Comparison of ENCODE assay signal across 18 cellular contexts in the genomic region with DNA sequence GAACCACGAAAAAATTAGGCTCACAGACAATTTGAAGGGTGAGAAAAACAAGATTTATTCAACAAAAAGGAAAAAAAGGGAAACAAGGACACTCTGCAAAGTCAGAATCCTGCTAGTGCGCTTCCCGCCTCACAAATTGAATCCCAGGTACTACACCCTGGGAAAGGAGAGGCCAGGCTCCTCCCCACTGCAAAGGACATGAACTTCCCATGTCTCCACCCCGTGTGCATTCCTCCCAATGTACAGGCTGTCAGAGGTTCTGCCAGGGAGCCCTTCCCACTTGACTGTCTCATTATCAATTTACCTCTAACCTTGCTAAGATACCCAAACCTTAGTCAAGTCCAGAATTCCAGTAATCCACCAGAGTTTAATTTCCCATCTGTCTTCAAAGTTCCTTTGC.
DNase-seq lines count a peak whose midpoint lies in the region; ATAC-seq and TF ChIP-seq lines count a peak whose summit lies in the region.
"Had no signal": no experiment of that assay in that cellular context is flagged by ENCODE, and none has a peak within 500 bp of the region (broad histone marks: within the 10 kb centered on the region; RNA-seq: fewer than 3 reads in every experiment).

No MANE protein-coding gene starts in this region.

- peaks cover 0 to 6% of the 10 kb centered on the region in 2 donors for H3K36me3 Mint-ChIP-seq in activated T-cell treated with anti-CD3 and anti-CD28 coated beads, Interleukin-2, amount 50 U/mL, for 72 hours (ENCODE audit: insufficient read depth in 2 of 2)
- H3K36me3 Mint-ChIP-seq in activated T-cell treated with anti-CD3 and anti-CD28 coated beads, Interleukin-2, amount 50 U/mL, for 4 hours (ENCODE audit: insufficient read depth): peaks cover 2% of the 10 kb centered on the region
- H3K36me3 Mint-ChIP-seq in activated CD4-positive, alpha-beta memory T cell treated with anti-CD3 and anti-CD28 coated beads, Interleukin-2, amount 10 ng/mL, durations not matched to agents 7 days and 5 days (ENCODE audit: low read depth): peaks cover 11% of the 10 kb centered on the region

- H3K36me3 ChIP-seq in HCT116 (ENCODE audit: control insufficient read depth in 1 of 2, insufficient read depth in 2 of 2, low read length in 2 of 2) (no peaks in the 10 kb centered on the region), mucosa of descending colon (ENCODE audit: low read depth) (no peaks in the 10 kb centered on the region)
- H3K36me3 ChIP-seq: BLaER1 treated with 17β-estradiol and CSF1 and Interleukin-3, amounts not matched to agents 10 nM and 100 nM had no signal

- no peak overlapping the region for H3K9ac ChIP-seq in HCT116 (ENCODE audit: low read length)
- H3K9ac ChIP-seq: BLaER1 treated with 17β-estradiol and CSF1 and Interleukin-3, amounts not matched to agents 10 nM and 100 nM had no signal

- H3K4me1 Mint-ChIP-seq in activated T-cell treated with anti-CD3 and anti-CD28 coated beads, Interleukin-2, amount 50 U/mL, for 72 hours (ENCODE audit: low read depth): peaks cover 52% of the 10 kb centered on the region
- H3K4me1 Mint-ChIP-seq in activated T-cell treated with anti-CD3 and anti-CD28 coated beads, Interleukin-2, amount 50 U/mL, for 4 hours (ENCODE audit: low read depth): peaks cover 34% of the 10 kb centered on the region
- H3K4me1 Mint-ChIP-seq in activated CD4-positive, alpha-beta memory T cell treated with anti-CD3 and anti-CD28 coated beads, Interleukin-2, amount 10 ng/mL, durations not matched to agents 7 days and 5 days: peaks cover 41% of the 10 kb centered on the region

- WGBS in lower leg skin, 2 donors: 69 to 75% methylated on average over 4 of the region's 4 CpGs

- peak overlapping the region; percentile 22 for H3K27ac Mint-ChIP-seq in activated T-cell treated with anti-CD3 and anti-CD28 coated beads, Interleukin-2, amount 50 U/mL, for 72 hours
- peak overlapping the region; percentile 87 for H3K27ac Mint-ChIP-seq in activated CD4-positive, alpha-beta memory T cell treated with anti-CD3 and anti-CD28 coated beads, Interleukin-2, amount 10 ng/mL, durations not matched to agents 7 days and 5 days
- H3K27ac Mint-ChIP-seq: HFFc6 had no signal

- H3K4me3 Mint-ChIP-seq in activated T-cell treated with anti-CD3 and anti-CD28 coated beads, Interleukin-2, amount 50 U/mL, for 72 hours: peak overlapping the region in 1 of 2 donors; percentile 27
- H3K4me3 Mint-ChIP-seq in activated T-cell treated with anti-CD3 and anti-CD28 coated beads, Interleukin-2, amount 50 U/mL, for 4 hours: no peak overlapping the region
- H3K4me3 Mint-ChIP-seq in activated CD4-positive, alpha-beta memory T cell treated with anti-CD3 and anti-CD28 coated beads, Interleukin-2, amount 10 ng/mL, durations not matched to agents 7 days and 5 days: no peak overlapping the region
- H3K4me3 Mint-ChIP-seq: HFFc6 had no signal

- H2AFZ ChIP-seq in HCT116 (ENCODE audit: low read depth, low read length, poor library complexity, severe bottlenecking): no peak overlapping the region

- no peak for DNase-seq in activated T-cell treated with anti-CD3 and anti-CD28 coated beads, Interleukin-2, amount 50 U/mL, for 72 hours
- no peak for DNase-seq in activated T-cell treated with anti-CD3 and anti-CD28 coated beads, Interleukin-2, amount 50 U/mL, for 4 hours
- DNase-seq in HCT116 (ENCODE audit: low read depth, low spot score): no peak
- no peak for DNase-seq in activated CD4-positive, alpha-beta memory T cell treated with anti-CD3 and anti-CD28 coated beads, Interleukin-2, amount 10 ng/mL, durations not matched to agents 7 days and 5 days
- peak in 1 of 3 donors; percentile 21 for DNase-seq in mucosa of descending colon
- no peak for DNase-seq in NCI-H2107 (lab: John Stamatoyannopoulos, UW)
- DNase-seq in lower leg skin (ENCODE audit: low spot score in 2 of 2): no peak
- DNase-seq: Caco-2, EL, HFFc6, MM.1S, NCI-H1092 treated with DMSO at 0.1 percent for 48 hours, NCI-H2081 treated with DMSO at 0.1 percent for 48 hours, NCI-H524 treated with DMSO at 0.1 percent for 48 hours had no signal

- RAD21 ChIA-PET in HCT116 (lab: Charles Lee; ENCODE audit: low non-redundant PET in 1 of 2, low total read pairs in 2 of 2, uncharacterized antibody in 2 of 2, unreplicated experiment in 2 of 2): no interaction called here

- CTCF ChIA-PET in HCT116 (lab: Charles Lee): no interaction called here
- CTCF ChIA-PET in activated CD4-positive, alpha-beta memory T cell treated with anti-CD3 and anti-CD28 coated beads, Interleukin-2, amount 10 ng/mL, durations not matched to agents 7 days and 5 days (lab: Charles Lee): no interaction called here

- no peak for ATAC-seq in activated T-cell treated with anti-CD3 and anti-CD28 coated beads, Interleukin-2, amount 50 U/mL, for 72 hours (replicated peaks in 1 of 2)
- no peak for ATAC-seq in activated T-cell treated with anti-CD3 and anti-CD28 coated beads, Interleukin-2, amount 50 U/mL, for 4 hours
- ATAC-seq in HCT116: peak; percentile 87
- peak; percentile 76 for ATAC-seq in mucosa of descending colon
- ATAC-seq in HG03457 (IDR thresholded peaks at IDR 0.05; ENCODE audit: unreplicated experiment): no peak
- ATAC-seq: A549, Panc1 had no signal

- no peak for TF ChIP-seq RAD21 in HCT116 (IDR thresholded peaks at IDR 0.05; ENCODE audit: low read depth)

- H3K9me2 ChIP-seq in HCT116 (ENCODE audit: insufficient read depth): no peaks in the 10 kb centered on the region; the same call in 1 of the 2 replicates

- no peak overlapping the region for H3K27ac ChIP-seq in HCT116 (ENCODE audit: low read depth, low read length)
- H3K27ac ChIP-seq: A549; BLaER1 treated with 17β-estradiol and CSF1 and Interleukin-3, amounts not matched to agents 10 nM and 100 nM had no signal

- no peaks in the 10 kb centered on the region for H4K20me1 ChIP-seq in HCT116 (ENCODE audit: insufficient read depth)
- H4K20me1 ChIP-seq: BLaER1 treated with 17β-estradiol and CSF1 and Interleukin-3, amounts not matched to agents 10 nM and 100 nM had no signal

- H3K9me3 ChIP-seq in HCT116 (ENCODE audit: control insufficient read depth in 1 of 2, insufficient read depth in 1 of 2, low read depth in 1 of 2, low read length in 2 of 2): no peaks in the 10 kb centered on the region
- H3K9me3 ChIP-seq in mucosa of descending colon: no peaks in the 10 kb centered on the region
- H3K9me3 ChIP-seq: A549; BLaER1 treated with 17β-estradiol and CSF1 and Interleukin-3, amounts not matched to agents 10 nM and 100 nM had no signal

- H3K79me2 ChIP-seq in HCT116 (ENCODE audit: insufficient read depth, low read length): no peaks in the 10 kb centered on the region

- H3K27me3 ChIP-seq in HCT116 (ENCODE audit: insufficient read depth, low read length): no peaks in the 10 kb centered on the region
- H3K27me3 ChIP-seq: BLaER1 treated with 17β-estradiol and CSF1 and Interleukin-3, amounts not matched to agents 10 nM and 100 nM had no signal

- TF ChIP-seq CTCF in HCT116 (IDR thresholded peaks at IDR 0.05 in 2 of 3, conservative IDR thresholded peaks at IDR 0.05 in 1 of 3; ENCODE audit: borderline replicate concordance in 1 of 3, insufficient read depth in 1 of 3, low read depth in 2 of 3, low read length in 2 of 3) (no peak), mucosa of descending colon (IDR thresholded peaks at IDR 0.05) (no peak), lower leg skin (IDR thresholded peaks at IDR 0.05) (no peak)

- H3K4me3 ChIP-seq in HCT116 (replicated peaks in 1 of 2; ENCODE audit: low read depth in 1 of 2, low read length in 2 of 2) (peak overlapping the region in 1 of 2 experiments; percentile 5; a peak in 1 of 4 replicates), mucosa of descending colon (no peak overlapping the region), lower leg skin (ENCODE audit: low read depth, poor library complexity, severe bottlenecking) (no peak overlapping the region)
- H3K4me3 ChIP-seq: A549; BLaER1 treated with 17β-estradiol and CSF1 and Interleukin-3, amounts not matched to agents 10 nM and 100 nM had no signal

- H3K4me1 ChIP-seq in HCT116 (ENCODE audit: control insufficient read depth in 1 of 2, insufficient read depth in 2 of 2, low read length in 2 of 2) (peaks cover 42 to 47% of the 10 kb centered on the region in 2 experiments), mucosa of descending colon (ENCODE audit: low read depth) (no peaks in the 10 kb centered on the region)
- H3K4me1 ChIP-seq: BLaER1 treated with 17β-estradiol and CSF1 and Interleukin-3, amounts not matched to agents 10 nM and 100 nM had no signal

- H3K4me2 ChIP-seq in HCT116 (ENCODE audit: low read length): peak overlapping the region; percentile 58
- H3K4me2 ChIP-seq: A549; BLaER1 treated with 17β-estradiol and CSF1 and Interleukin-3, amounts not matched to agents 10 nM and 100 nM had no signal

- intact Hi-C loops in HCT116 (cut with micrococcal nuclease) (no loop called here), mucosa of descending colon (cut with DNase I, micrococcal nuclease) (no loop called here), lower leg skin (cut with DNase I; ENCODE audit: low total_unique reads) (no loop called here)

- no TSS peak for BruUV-seq in HCT116 (replicated peaks; lab: Mats Ljungman, UMichigan)

- no peak for TF ChIP-seq POLR2A in HCT116 (IDR thresholded peaks at IDR 0.05; ENCODE audit: borderline replicate concordance, extremely low read depth, insufficient read depth, insufficient read length)
- TF ChIP-seq POLR2A in lower leg skin (IDR thresholded peaks at IDR 0.05): no peak

- POLR2A ChIA-PET in HCT116 (lab: Charles Lee): no interaction called here
- POLR2A ChIA-PET in activated CD4-positive, alpha-beta memory T cell treated with anti-CD3 and anti-CD28 coated beads, Interleukin-2, amount 10 ng/mL, durations not matched to agents 7 days and 5 days (lab: Charles Lee): interaction anchor here (1.6 kb wide), 1 partner anchor 10 kb away, joined by 3 read pairs; no protein-coding TSS in a partner anchor

- H3K9me3 Mint-ChIP-seq in activated T-cell treated with anti-CD3 and anti-CD28 coated beads, Interleukin-2, amount 50 U/mL, for 72 hours: peaks cover 0 to 3% of the 10 kb centered on the region in 2 donors
- peaks cover 8% of the 10 kb centered on the region for H3K9me3 Mint-ChIP-seq in activated T-cell treated with anti-CD3 and anti-CD28 coated beads, Interleukin-2, amount 50 U/mL, for 4 hours
- peaks cover 8% of the 10 kb centered on the region for H3K9me3 Mint-ChIP-seq in activated CD4-positive, alpha-beta memory T cell treated with anti-CD3 and anti-CD28 coated beads, Interleukin-2, amount 10 ng/mL, durations not matched to agents 7 days and 5 days
- H3K9me3 Mint-ChIP-seq: HFFc6 had no signal

- H3K27me3 Mint-ChIP-seq in activated T-cell treated with anti-CD3 and anti-CD28 coated beads, Interleukin-2, amount 50 U/mL, for 72 hours (ENCODE audit: low read depth): no peaks in the 10 kb centered on the region
- peaks cover 2% of the 10 kb centered on the region for H3K27me3 Mint-ChIP-seq in activated T-cell treated with anti-CD3 and anti-CD28 coated beads, Interleukin-2, amount 50 U/mL, for 4 hours (ENCODE audit: low read depth)
- H3K27me3 Mint-ChIP-seq in activated CD4-positive, alpha-beta memory T cell treated with anti-CD3 and anti-CD28 coated beads, Interleukin-2, amount 10 ng/mL, durations not matched to agents 7 days and 5 days: peaks cover 1% of the 10 kb centered on the region

TF ChIP-seq in HCT116, 20 proteins besides CTCF, POLR2A, EP300 and RAD21 (continues in another document):
- TF ChIP-seq JUND (IDR thresholded peaks at IDR 0.05) (no peak), EZH2 (IDR thresholded peaks at IDR 0.05) (no peak), SRF (IDR thresholded peaks at IDR 0.05; ENCODE audit: low read depth) (no peak), CEBPB (IDR thresholded peaks at IDR 0.05; ENCODE audit: low read depth) (no peak)

Comparison
In these comparisons a context has a peak if more than half of its experiments do, and no peak if none do; other contexts are left out.
1. ATAC-seq: peak in HCT116 (single experiment) and mucosa of descending colon (single experiment); none in activated T-cell treated with anti-CD3 and anti-CD28 coated beads, Interleukin-2, amount 50 U/mL, for 72 hours (0 of 2), activated T-cell treated with anti-CD3 and anti-CD28 coated beads, Interleukin-2, amount 50 U/mL, for 4 hours (0 of 2) and HG03457 (single experiment).